1 cellular context compared by ENCODE assay signal in the genomic region with DNA sequence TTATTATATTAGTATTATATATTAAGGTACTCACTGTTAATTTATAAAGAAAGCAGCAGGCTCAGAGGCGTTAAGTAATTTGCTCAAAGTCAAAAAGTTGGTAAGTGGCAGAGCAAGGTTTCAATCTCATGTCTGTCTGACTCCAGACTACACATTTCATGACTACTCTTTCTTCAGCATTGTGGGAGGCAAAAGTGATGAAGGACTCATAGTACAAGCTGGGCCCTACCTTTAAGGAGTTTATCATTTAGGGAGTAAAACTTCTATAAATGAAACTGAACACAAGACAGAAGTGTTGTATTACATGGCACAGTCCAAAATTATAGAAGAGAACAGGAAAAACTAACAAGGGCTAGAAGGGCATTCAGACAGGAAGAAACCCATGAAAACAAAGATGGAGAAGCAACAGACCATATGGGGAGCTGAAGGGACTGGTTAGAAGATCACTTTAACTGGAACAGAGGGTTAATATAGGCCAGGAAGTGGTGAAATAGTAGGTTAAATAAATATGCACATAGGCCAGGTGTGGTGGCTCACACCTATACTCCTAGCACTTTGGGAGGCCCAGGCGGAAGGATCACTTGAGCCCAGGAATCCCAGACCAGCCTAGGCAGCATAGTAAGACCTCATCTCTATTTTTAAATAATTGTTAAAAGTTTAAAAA.
A peak's percentile ranks its signal among the peaks of the same experiment; 100 is the strongest.
TF ChIP-seq lines count a peak whose summit lies in the region.

No MANE protein-coding gene starts in this region.

TF ChIP-seq in K562, 482 proteins besides CTCF, POLR2A, EP300 and RAD21:
- TF ChIP-seq, protein P1, sequence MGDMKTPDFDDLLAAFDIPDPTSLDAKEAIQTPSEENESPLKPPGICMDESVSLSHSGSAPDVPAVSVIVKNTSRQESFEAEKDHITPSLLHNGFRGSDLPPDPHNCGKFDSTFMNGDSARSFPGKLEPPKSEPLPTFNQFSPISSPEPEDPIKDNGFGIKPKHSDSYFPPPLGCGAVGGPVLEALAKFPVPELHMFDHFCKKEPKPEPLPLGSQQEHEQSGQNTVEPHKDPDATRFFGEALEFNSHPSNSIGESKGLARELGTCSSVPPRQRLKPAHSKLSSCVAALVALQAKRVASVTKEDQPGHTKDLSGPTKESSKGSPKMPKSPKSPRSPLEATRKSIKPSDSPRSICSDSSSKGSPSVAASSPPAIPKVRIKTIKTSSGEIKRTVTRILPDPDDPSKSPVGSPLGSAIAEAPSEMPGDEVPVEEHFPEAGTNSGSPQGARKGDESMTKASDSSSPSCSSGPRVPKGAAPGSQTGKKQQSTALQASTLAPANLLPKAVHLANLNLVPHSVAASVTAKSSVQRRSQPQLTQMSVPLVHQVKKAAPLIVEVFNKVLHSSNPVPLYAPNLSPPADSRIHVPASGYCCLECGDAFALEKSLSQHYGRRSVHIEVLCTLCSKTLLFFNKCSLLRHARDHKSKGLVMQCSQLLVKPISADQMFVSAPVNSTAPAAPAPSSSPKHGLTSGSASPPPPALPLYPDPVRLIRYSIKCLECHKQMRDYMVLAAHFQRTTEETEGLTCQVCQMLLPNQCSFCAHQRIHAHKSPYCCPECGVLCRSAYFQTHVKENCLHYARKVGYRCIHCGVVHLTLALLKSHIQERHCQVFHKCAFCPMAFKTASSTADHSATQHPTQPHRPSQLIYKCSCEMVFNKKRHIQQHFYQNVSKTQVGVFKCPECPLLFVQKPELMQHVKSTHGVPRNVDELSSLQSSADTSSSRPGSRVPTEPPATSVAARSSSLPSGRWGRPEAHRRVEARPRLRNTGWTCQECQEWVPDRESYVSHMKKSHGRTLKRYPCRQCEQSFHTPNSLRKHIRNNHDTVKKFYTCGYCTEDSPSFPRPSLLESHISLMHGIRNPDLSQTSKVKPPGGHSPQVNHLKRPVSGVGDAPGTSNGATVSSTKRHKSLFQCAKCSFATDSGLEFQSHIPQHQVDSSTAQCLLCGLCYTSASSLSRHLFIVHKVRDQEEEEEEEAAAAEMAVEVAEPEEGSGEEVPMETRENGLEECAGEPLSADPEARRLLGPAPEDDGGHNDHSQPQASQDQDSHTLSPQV (IDR thresholded peaks at IDR 0.05), result peak; percentile 40; the same call in 1 of the 2 replicates
- no peak for TF ChIP-seq CEBPB (tag; IDR thresholded peaks at IDR 0.05)
- TF ChIP-seq CBX5 (IDR thresholded peaks at IDR 0.05; ENCODE audit: borderline replicate concordance, low read depth), result no peak
- TF ChIP-seq CBFB (CRISPR knock-in tag; IDR thresholded peaks at IDR 0.05), result no peak
- TF ChIP-seq, protein P2, sequence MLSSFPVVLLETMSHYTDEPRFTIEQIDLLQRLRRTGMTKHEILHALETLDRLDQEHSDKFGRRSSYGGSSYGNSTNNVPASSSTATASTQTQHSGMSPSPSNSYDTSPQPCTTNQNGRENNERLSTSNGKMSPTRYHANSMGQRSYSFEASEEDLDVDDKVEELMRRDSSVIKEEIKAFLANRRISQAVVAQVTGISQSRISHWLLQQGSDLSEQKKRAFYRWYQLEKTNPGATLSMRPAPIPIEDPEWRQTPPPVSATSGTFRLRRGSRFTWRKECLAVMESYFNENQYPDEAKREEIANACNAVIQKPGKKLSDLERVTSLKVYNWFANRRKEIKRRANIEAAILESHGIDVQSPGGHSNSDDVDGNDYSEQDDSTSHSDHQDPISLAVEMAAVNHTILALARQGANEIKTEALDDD (IDR thresholded peaks at IDR 0.05), result peak; percentile 54; the same call in 1 of the 2 replicates
- no peak for TF ChIP-seq ZNF24 (IDR thresholded peaks at IDR 0.05)
- TF ChIP-seq, protein P3, sequence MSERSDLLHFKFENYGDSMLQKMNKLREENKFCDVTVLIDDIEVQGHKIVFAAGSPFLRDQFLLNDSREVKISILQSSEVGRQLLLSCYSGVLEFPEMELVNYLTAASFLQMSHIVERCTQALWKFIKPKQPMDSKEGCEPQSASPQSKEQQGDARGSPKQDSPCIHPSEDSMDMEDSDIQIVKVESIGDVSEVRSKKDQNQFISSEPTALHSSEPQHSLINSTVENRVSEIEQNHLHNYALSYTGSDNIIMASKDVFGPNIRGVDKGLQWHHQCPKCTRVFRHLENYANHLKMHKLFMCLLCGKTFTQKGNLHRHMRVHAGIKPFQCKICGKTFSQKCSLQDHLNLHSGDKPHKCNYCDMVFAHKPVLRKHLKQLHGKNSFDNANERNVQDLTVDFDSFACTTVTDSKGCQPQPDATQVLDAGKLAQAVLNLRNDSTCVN (CRISPR knock-in tag; IDR thresholded peaks at IDR 0.05), result no peak
- TF ChIP-seq, protein P4, sequence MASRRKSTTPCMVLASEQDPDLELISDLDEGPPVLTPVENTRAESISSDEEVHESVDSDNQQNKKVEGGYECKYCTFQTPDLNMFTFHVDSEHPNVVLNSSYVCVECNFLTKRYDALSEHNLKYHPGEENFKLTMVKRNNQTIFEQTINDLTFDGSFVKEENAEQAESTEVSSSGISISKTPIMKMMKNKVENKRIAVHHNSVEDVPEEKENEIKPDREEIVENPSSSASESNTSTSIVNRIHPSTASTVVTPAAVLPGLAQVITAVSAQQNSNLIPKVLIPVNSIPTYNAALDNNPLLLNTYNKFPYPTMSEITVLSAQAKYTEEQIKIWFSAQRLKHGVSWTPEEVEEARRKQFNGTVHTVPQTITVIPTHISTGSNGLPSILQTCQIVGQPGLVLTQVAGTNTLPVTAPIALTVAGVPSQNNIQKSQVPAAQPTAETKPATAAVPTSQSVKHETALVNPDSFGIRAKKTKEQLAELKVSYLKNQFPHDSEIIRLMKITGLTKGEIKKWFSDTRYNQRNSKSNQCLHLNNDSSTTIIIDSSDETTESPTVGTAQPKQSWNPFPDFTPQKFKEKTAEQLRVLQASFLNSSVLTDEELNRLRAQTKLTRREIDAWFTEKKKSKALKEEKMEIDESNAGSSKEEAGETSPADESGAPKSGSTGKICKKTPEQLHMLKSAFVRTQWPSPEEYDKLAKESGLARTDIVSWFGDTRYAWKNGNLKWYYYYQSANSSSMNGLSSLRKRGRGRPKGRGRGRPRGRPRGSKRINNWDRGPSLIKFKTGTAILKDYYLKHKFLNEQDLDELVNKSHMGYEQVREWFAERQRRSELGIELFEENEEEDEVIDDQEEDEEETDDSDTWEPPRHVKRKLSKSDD (conservative IDR thresholded peaks at IDR 0.05; ENCODE audit: low read length), result no peak
- TF ChIP-seq, protein P5, sequence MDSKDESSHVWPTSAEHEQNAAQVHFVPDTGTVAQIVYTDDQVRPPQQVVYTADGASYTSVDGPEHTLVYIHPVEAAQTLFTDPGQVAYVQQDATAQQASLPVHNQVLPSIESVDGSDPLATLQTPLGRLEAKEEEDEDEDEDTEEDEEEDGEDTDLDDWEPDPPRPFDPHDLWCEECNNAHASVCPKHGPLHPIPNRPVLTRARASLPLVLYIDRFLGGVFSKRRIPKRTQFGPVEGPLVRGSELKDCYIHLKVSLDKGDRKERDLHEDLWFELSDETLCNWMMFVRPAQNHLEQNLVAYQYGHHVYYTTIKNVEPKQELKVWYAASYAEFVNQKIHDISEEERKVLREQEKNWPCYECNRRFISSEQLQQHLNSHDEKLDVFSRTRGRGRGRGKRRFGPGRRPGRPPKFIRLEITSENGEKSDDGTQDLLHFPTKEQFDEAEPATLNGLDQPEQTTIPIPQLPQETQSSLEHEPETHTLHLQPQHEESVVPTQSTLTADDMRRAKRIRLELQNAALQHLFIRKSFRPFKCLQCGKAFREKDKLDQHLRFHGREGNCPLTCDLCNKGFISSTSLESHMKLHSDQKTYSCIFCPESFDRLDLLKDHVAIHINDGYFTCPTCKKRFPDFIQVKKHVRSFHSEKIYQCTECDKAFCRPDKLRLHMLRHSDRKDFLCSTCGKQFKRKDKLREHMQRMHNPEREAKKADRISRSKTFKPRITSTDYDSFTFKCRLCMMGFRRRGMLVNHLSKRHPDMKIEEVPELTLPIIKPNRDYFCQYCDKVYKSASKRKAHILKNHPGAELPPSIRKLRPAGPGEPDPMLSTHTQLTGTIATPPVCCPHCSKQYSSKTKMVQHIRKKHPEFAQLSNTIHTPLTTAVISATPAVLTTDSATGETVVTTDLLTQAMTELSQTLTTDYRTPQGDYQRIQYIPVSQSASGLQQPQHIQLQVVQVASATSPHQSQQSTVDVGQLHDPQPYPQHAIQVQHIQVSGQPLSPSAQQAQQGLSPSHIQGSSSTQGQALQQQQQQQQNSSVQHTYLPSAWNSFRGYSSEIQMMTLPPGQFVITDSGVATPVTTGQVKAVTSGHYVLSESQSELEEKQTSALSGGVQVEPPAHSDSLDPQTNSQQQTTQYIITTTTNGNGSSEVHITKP (IDR thresholded peaks at IDR 0.05; ENCODE audit: partially characterized antibody), result peak; percentile 20
- 0 out of 2 replicates have a peak, but pooled peaks have one; percentile 7 for TF ChIP-seq NFATC3 (IDR thresholded peaks at IDR 0.05)
- TF ChIP-seq, protein P6, sequence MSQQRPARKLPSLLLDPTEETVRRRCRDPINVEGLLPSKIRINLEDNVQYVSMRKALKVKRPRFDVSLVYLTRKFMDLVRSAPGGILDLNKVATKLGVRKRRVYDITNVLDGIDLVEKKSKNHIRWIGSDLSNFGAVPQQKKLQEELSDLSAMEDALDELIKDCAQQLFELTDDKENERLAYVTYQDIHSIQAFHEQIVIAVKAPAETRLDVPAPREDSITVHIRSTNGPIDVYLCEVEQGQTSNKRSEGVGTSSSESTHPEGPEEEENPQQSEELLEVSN (IDR thresholded peaks at IDR 0.05; ENCODE audit: borderline replicate concordance in 1 of 2, extremely low read depth in 1 of 2, insufficient read depth in 1 of 2, insufficient read length in 1 of 2, low read depth in 1 of 2, low read length in 1 of 2, poor library complexity in 1 of 2, severe bottlenecking in 1 of 2), result no peak
- no peak for TF ChIP-seq ZNF316 (IDR thresholded peaks at IDR 0.05)
- TF ChIP-seq ZC3H4 (CRISPR knock-in tag; IDR thresholded peaks at IDR 0.05; ENCODE audit: borderline replicate concordance), result no peak
- TF ChIP-seq KDM2B (CRISPR knock-in tag; IDR thresholded peaks at IDR 0.05), result no peak
- 0 out of 2 replicates have a peak, but pooled peaks have one; percentile 43 for TF ChIP-seq PTTG1 (tag; IDR thresholded peaks at IDR 0.05; ENCODE audit: low read depth)
- TF ChIP-seq, protein P7, sequence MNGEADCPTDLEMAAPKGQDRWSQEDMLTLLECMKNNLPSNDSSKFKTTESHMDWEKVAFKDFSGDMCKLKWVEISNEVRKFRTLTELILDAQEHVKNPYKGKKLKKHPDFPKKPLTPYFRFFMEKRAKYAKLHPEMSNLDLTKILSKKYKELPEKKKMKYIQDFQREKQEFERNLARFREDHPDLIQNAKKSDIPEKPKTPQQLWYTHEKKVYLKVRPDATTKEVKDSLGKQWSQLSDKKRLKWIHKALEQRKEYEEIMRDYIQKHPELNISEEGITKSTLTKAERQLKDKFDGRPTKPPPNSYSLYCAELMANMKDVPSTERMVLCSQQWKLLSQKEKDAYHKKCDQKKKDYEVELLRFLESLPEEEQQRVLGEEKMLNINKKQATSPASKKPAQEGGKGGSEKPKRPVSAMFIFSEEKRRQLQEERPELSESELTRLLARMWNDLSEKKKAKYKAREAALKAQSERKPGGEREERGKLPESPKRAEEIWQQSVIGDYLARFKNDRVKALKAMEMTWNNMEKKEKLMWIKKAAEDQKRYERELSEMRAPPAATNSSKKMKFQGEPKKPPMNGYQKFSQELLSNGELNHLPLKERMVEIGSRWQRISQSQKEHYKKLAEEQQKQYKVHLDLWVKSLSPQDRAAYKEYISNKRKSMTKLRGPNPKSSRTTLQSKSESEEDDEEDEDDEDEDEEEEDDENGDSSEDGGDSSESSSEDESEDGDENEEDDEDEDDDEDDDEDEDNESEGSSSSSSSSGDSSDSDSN (IDR thresholded peaks at IDR 0.05; ENCODE audit: borderline replicate concordance in 1 of 2, low read depth in 2 of 2, low read length in 2 of 2), result 0 out of 4 replicates have a peak, but pooled peaks of 1 of the 2 experiments have one; percentile 34
- TF ChIP-seq, protein P8, sequence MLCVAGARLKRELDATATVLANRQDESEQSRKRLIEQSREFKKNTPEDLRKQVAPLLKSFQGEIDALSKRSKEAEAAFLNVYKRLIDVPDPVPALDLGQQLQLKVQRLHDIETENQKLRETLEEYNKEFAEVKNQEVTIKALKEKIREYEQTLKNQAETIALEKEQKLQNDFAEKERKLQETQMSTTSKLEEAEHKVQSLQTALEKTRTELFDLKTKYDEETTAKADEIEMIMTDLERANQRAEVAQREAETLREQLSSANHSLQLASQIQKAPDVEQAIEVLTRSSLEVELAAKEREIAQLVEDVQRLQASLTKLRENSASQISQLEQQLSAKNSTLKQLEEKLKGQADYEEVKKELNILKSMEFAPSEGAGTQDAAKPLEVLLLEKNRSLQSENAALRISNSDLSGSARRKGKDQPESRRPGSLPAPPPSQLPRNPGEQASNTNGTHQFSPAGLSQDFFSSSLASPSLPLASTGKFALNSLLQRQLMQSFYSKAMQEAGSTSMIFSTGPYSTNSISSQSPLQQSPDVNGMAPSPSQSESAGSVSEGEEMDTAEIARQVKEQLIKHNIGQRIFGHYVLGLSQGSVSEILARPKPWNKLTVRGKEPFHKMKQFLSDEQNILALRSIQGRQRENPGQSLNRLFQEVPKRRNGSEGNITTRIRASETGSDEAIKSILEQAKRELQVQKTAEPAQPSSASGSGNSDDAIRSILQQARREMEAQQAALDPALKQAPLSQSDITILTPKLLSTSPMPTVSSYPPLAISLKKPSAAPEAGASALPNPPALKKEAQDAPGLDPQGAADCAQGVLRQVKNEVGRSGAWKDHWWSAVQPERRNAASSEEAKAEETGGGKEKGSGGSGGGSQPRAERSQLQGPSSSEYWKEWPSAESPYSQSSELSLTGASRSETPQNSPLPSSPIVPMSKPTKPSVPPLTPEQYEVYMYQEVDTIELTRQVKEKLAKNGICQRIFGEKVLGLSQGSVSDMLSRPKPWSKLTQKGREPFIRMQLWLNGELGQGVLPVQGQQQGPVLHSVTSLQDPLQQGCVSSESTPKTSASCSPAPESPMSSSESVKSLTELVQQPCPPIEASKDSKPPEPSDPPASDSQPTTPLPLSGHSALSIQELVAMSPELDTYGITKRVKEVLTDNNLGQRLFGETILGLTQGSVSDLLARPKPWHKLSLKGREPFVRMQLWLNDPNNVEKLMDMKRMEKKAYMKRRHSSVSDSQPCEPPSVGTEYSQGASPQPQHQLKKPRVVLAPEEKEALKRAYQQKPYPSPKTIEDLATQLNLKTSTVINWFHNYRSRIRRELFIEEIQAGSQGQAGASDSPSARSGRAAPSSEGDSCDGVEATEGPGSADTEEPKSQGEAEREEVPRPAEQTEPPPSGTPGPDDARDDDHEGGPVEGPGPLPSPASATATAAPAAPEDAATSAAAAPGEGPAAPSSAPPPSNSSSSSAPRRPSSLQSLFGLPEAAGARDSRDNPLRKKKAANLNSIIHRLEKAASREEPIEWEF (CRISPR knock-in tag; IDR thresholded peaks at IDR 0.05), result peak; percentile 10; the same call in 1 of the 2 replicates
